ENCODE assay signal across 1 cellular context in the genomic region with DNA sequence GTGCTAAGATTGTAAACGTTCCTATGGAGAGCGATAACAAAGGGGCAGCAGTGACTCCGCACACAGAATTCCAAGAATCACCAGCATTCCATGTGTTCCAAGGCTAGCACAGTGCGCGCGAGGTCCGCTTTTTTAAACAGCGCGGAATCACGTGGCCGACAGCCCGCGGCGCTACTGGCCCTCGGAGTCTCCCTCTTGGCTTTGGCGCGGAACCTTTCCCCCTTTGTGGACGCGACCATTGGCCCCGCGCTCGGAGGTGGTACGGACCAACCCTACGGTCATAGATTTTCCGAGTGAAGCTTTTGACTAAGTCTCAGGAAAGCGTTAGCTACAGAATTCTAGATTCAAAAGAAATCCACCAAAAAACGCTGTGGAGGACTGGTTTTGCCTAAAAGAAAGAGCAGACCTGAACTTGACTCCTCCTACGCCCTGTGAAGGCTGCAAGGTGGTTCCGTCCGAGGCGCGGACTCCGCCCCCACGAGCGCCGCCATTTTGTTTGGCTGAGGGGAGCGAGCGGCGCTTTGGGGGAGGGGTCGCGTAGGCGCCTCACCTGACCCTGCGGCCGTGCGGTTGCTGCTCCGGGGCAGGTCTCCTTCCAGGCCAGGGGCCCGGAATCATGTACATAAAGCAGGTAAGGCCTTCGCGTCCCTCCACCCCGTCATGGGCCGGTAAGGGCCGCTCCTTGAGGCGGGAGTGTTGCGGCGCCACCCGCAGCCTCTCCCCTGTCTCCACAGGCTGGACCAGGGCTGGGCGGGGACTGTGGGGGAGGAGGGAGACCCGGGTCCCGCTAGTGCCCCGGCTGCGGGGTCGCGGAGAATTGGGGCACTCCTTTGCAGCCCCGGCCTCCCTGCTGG.
TF ChIP-seq lines count a peak whose summit lies in the region.

Gene SMC3 (plus strand): TSS at position 495 of the 854 bp plus-strand sequence. CDS start 122 bp downstream, at position 617.

TF ChIP-seq in A549, 52 proteins besides CTCF, POLR2A, EP300 and RAD21 (continued from another document):
- TF ChIP-seq, protein P1, sequence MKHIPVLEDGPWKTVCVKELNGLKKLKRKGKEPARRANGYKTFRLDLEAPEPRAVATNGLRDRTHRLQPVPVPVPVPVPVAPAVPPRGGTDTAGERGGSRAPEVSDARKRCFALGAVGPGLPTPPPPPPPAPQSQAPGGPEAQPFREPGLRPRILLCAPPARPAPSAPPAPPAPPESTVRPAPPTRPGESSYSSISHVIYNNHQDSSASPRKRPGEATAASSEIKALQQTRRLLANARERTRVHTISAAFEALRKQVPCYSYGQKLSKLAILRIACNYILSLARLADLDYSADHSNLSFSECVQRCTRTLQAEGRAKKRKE (CRISPR knock-in tag; IDR thresholded peaks at IDR 0.05; ENCODE audit: low read depth) = no peak
- TF ChIP-seq, protein P2, sequence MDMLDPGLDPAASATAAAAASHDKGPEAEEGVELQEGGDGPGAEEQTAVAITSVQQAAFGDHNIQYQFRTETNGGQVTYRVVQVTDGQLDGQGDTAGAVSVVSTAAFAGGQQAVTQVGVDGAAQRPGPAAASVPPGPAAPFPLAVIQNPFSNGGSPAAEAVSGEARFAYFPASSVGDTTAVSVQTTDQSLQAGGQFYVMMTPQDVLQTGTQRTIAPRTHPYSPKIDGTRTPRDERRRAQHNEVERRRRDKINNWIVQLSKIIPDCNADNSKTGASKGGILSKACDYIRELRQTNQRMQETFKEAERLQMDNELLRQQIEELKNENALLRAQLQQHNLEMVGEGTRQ (IDR thresholded peaks at IDR 0.05) = peak; percentile 94
- peak; percentile 78 for TF ChIP-seq BHLHE40 (IDR thresholded peaks at IDR 0.05; ENCODE audit: low read depth, low read length)
- TF ChIP-seq BCL3 (IDR thresholded peaks at IDR 0.05) = peak; percentile 88; the same call in 2 of the 3 replicates
- TF ChIP-seq, protein P3, sequence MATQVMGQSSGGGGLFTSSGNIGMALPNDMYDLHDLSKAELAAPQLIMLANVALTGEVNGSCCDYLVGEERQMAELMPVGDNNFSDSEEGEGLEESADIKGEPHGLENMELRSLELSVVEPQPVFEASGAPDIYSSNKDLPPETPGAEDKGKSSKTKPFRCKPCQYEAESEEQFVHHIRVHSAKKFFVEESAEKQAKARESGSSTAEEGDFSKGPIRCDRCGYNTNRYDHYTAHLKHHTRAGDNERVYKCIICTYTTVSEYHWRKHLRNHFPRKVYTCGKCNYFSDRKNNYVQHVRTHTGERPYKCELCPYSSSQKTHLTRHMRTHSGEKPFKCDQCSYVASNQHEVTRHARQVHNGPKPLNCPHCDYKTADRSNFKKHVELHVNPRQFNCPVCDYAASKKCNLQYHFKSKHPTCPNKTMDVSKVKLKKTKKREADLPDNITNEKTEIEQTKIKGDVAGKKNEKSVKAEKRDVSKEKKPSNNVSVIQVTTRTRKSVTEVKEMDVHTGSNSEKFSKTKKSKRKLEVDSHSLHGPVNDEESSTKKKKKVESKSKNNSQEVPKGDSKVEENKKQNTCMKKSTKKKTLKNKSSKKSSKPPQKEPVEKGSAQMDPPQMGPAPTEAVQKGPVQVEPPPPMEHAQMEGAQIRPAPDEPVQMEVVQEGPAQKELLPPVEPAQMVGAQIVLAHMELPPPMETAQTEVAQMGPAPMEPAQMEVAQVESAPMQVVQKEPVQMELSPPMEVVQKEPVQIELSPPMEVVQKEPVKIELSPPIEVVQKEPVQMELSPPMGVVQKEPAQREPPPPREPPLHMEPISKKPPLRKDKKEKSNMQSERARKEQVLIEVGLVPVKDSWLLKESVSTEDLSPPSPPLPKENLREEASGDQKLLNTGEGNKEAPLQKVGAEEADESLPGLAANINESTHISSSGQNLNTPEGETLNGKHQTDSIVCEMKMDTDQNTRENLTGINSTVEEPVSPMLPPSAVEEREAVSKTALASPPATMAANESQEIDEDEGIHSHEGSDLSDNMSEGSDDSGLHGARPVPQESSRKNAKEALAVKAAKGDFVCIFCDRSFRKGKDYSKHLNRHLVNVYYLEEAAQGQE (IDR thresholded peaks at IDR 0.05) = 0 out of 2 replicates have a peak, but pooled peaks have one; percentile 10
- no peak for TF ChIP-seq FOSB (CRISPR knock-in tag; IDR thresholded peaks at IDR 0.05)
TF ChIP-seq in A549: peak in this region for 14.
